1 cellular context compared by ENCODE assay signal in the genomic region with DNA sequence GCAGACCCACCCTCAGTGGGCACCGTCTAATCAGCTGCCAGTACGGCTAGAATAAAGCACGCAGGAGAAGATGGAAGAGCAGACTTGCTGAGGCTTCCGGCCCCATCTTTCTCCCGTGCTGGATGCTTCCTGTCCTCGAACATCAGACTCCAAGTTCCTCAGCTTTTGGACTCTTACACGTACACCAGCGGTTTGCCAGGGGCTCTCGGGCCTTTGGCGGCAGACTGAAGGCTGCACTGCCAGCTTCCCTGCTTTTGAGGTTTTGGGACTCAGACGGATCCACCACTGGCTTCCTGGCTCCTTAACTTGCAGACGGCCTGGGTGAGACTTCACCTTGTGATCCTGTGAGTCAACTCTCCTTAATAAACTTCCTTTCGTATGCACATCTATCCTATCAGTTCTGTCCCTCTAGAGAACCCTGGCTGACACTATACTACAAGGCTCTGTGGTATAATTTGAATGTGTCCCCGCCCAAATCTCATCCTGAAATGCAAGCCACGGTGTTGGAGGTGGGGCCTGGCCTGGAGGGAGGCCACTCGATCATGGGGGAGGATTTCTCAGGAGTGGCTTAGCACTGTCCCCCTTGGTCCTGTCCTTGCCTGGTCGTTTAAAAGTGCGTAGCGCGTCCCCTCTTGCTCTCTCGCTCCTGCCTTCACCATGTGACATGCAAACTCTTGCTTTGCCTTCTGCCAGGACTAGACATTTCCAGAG.
TF ChIP-seq lines count a peak whose summit lies in the region.

No MANE protein-coding gene starts in this region.

TF ChIP-seq in K562, 482 proteins besides CTCF, POLR2A, EP300 and RAD21:
- TF ChIP-seq KLF13 (tag; IDR thresholded peaks at IDR 0.05; ENCODE audit: borderline replicate concordance, low read depth) = no peak
- no peak for TF ChIP-seq MECOM (CRISPR knock-in tag; IDR thresholded peaks at IDR 0.05)
- TF ChIP-seq, protein P1, sequence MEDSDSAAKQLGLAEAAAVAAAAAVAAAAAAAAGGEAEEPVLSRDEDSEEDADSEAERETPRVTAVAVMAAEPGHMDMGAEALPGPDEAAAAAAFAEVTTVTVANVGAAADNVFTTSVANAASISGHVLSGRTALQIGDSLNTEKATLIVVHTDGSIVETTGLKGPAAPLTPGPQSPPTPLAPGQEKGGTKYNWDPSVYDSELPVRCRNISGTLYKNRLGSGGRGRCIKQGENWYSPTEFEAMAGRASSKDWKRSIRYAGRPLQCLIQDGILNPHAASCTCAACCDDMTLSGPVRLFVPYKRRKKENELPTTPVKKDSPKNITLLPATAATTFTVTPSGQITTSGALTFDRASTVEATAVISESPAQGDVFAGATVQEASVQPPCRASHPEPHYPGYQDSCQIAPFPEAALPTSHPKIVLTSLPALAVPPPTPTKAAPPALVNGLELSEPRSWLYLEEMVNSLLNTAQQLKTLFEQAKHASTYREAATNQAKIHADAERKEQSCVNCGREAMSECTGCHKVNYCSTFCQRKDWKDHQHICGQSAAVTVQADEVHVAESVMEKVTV (CRISPR knock-in tag; IDR thresholded peaks at IDR 0.05) = no peak
- no peak for TF ChIP-seq ZNF395 (CRISPR knock-in tag; IDR thresholded peaks at IDR 0.05)
- TF ChIP-seq SRSF9 (IDR thresholded peaks at IDR 0.05; ENCODE audit: borderline replicate concordance, low read depth, low read length) = no peak
- no peak for TF ChIP-seq FUS (optimal IDR thresholded peaks at IDR 0.05; ENCODE audit: low read depth, low read length)
- no peak for TF ChIP-seq ZNF436 (CRISPR knock-in tag; IDR thresholded peaks at IDR 0.05)
- TF ChIP-seq NFIC (IDR thresholded peaks at IDR 0.05) = no peak
- TF ChIP-seq XRCC3 (IDR thresholded peaks at IDR 0.05) = no peak
- TF ChIP-seq ZBTB7A (IDR thresholded peaks at IDR 0.05; ENCODE audit: borderline replicate concordance, control insufficient read depth, low read depth, low read length) = no peak
- no peak for TF ChIP-seq MED1 (CRISPR knock-in tag; IDR thresholded peaks at IDR 0.05; ENCODE audit: borderline replicate concordance)
